9 cellular contexts compared by ENCODE assay signal in the genomic region with DNA sequence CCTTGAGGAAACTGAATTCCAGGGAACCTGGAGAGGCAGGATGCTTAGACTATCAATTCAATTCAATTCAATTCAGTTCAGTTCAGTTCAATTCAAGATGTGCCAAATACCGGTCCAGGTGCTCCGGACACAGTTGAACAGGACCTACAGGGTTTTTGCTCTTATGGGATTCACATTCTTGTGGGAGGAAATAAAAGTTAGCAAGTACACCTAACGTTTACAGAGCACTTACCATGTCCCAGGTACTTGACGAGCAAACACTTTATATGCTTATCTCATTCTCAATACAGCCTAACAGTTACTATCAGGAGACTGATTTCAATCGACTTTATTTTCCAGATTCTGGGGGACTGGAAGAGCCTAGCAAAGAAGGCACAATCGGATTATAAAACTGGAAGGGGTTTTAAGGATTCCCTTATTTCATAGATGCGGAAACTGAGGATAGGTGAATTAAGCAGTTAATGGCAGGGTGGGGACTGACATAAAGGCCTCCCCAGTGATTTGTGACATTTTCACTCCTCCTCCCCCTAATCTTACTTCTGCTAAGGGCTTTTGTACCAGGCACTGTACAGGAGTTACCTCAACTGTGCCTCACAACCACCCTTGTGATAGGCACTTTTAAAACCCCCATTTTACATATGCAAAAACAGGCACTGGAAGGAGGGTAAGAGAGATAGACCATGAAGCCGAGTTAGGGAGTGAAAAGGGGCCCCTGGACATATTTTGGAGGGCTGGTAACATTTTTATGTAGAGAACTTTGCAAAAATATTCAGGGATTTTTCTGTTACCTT. TPM values are rescaled to one million over a fixed set of nuclear protein-coding genes. Genes with fewer than 3 reads are reported as not detected.
DNase-seq lines count a peak whose midpoint lies in the region; ATAC-seq and TF ChIP-seq lines count a peak whose summit lies in the region.
"Had no signal": no experiment of that assay in that cellular context is flagged by ENCODE, and none has a peak within 500 bp of the region (broad histone marks: within the 10 kb centered on the region; RNA-seq: fewer than 3 reads in every experiment).

No MANE protein-coding gene starts in this region.

- POLR2A ChIA-PET in SK-N-SH (lab: Yijun Ruan, JAX) = no interaction called here

- no peaks in the 10 kb centered on the region for H4K20me1 ChIP-seq in SK-N-SH (ENCODE audit: insufficient read depth)

- no peaks in the 10 kb centered on the region for H3K27me3 Mint-ChIP-seq in stimulated activated naive CD8-positive, alpha-beta T cell treated with anti-CD3 and anti-CD28 coated beads, Interleukin-15, amount 100 ng/mL, for 72 hours

- H3K27ac ChIP-seq in SK-N-SH (ENCODE audit: low read depth in 2 of 2, low read length in 1 of 2) (peak overlapping the region; percentile 71 to 80; a peak in 3 of 4 replicates), SK-N-MC (no peak overlapping the region)

- H3K4me1 Mint-ChIP-seq in stimulated activated naive CD8-positive, alpha-beta T cell treated with anti-CD3 and anti-CD28 coated beads, Interleukin-15, amount 100 ng/mL, for 72 hours = peaks cover 50% of the 10 kb centered on the region

- H3K4me3 Mint-ChIP-seq in stimulated activated naive CD8-positive, alpha-beta T cell treated with anti-CD3 and anti-CD28 coated beads, Interleukin-15, amount 100 ng/mL, for 72 hours = peak overlapping the region; percentile 92 to 93

- no peaks in the 10 kb centered on the region for H3K9me2 ChIP-seq in SK-N-SH

- H3K4me2 ChIP-seq in SK-N-SH = peak overlapping the region; percentile 92

- H3K9ac ChIP-seq in SK-N-SH = no peak overlapping the region
- H3K9ac ChIP-seq in SK-N-MC (ENCODE audit: insufficient read length) = no peak overlapping the region

- H3K79me2 ChIP-seq in SK-N-SH (ENCODE audit: insufficient read depth) = peaks cover 71% of the 10 kb centered on the region

- H3K4me1 ChIP-seq in SK-N-SH (ENCODE audit: control insufficient read depth in 1 of 2, insufficient read depth in 2 of 2, low read depth in 1 of 2, low read length in 1 of 2) = peaks cover 8 to 23% of the 10 kb centered on the region in 2 experiments; a peak in 3 of 4 replicates

- H3K36me3 ChIP-seq in SK-N-SH (replicated peaks in 1 of 2; ENCODE audit: control insufficient read depth in 1 of 2, insufficient read depth in 2 of 2, low read length in 1 of 2) = peaks cover 0 to 6% of the 10 kb centered on the region in 2 experiments
- peaks cover under 1% of the 10 kb centered on the region for H3K36me3 ChIP-seq in SK-N-MC (ENCODE audit: insufficient read depth, low read length)
- H3K36me3 ChIP-seq: adrenal gland had no signal

- CTCF ChIA-PET in SK-N-SH (lab: Yijun Ruan, JAX) = no interaction called here

- no peaks in the 10 kb centered on the region for H3K9me3 Mint-ChIP-seq in stimulated activated naive CD8-positive, alpha-beta T cell treated with anti-CD3 and anti-CD28 coated beads, Interleukin-15, amount 100 ng/mL, for 72 hours

- H3K27ac Mint-ChIP-seq in stimulated activated naive CD8-positive, alpha-beta T cell treated with anti-CD3 and anti-CD28 coated beads, Interleukin-15, amount 100 ng/mL, for 72 hours = peak overlapping the region in 1 of 2 donors; percentile 96

- H2AFZ ChIP-seq in SK-N-SH (ENCODE audit: low read depth) = peak overlapping the region; percentile 88

- no peak for TF ChIP-seq RAD21 in SK-N-SH (IDR thresholded peaks at IDR 0.05; ENCODE audit: low read length)

- peaks cover 7% of the 10 kb centered on the region for H3F3A ChIP-seq in SK-N-SH (replicated peaks; ENCODE audit: insufficient read depth)

- no peak for TF ChIP-seq CTCF in SK-N-SH (IDR thresholded peaks at IDR 0.05)

- WGBS in SK-N-SH (ENCODE audit: low lambda C conversion rate) = 49% methylated on average over 8 of the region's 8 CpGs

- H3K9me3 ChIP-seq in SK-N-SH (no peaks in the 10 kb centered on the region), SK-N-MC (ENCODE audit: low read depth, low read length) (no peaks in the 10 kb centered on the region)
- H3K9me3 ChIP-seq: adrenal gland had no signal

- DNase-seq in SK-N-SH (no peak), SK-N-MC (ENCODE audit: low read depth, low spot score) (no peak), germinal center (ENCODE audit: low spot score) (peak; percentile 14), A172 (ENCODE audit: low spot score) (no peak), LoVo (ENCODE audit: low spot score) (no peak)
- DNase-seq in stimulated activated naive CD8-positive, alpha-beta T cell treated with anti-CD3 and anti-CD28 coated beads, Interleukin-15, amount 100 ng/mL, for 72 hours = no peak

- no peaks in the 10 kb centered on the region for H3K27me3 ChIP-seq in SK-N-SH (ENCODE audit: insufficient read depth)
- H3K27me3 ChIP-seq: adrenal gland had no signal

- ATAC-seq in SK-N-SH treated with all-trans-retinoic acid at 6 μM for 48 hours (no peak; the same call in 2 of the 3 replicates), HG02588 (IDR thresholded peaks at IDR 0.05; ENCODE audit: unreplicated experiment) (no peak)
- ATAC-seq in stimulated activated naive CD8-positive, alpha-beta T cell treated with anti-CD3 and anti-CD28 coated beads, Interleukin-15, amount 100 ng/mL, for 72 hours = no peak

- TF ChIP-seq EP300 in SK-N-SH (IDR thresholded peaks at IDR 0.05; ENCODE audit: borderline replicate concordance in 1 of 2, low read depth in 1 of 2, low read length in 1 of 2) = no peak

- H3K4me3 ChIP-seq in SK-N-SH (ENCODE audit: low read depth in 2 of 2, low read length in 1 of 2) (peak overlapping the region; percentile 89 to 94), SK-N-MC (peak overlapping the region; percentile 96)

TF ChIP-seq in SK-N-SH, 30 proteins besides CTCF, POLR2A, EP300 and RAD21:
- no peak for TF ChIP-seq GATA2 (CRISPR knock-in tag; IDR thresholded peaks at IDR 0.05)
- no peak for TF ChIP-seq MEF2A (IDR thresholded peaks at IDR 0.05; ENCODE audit: borderline replicate concordance, low read depth)
- TF ChIP-seq FOXJ3 (CRISPR knock-in tag; IDR thresholded peaks at IDR 0.05) = no peak
TF ChIP-seq in SK-N-SH: peak in this region for 0.

TF ChIP-seq in SK-N-SH treated with all-trans-retinoic acid at 6 μM for 48 hours, 23 proteins besides CTCF, POLR2A, EP300 and RAD21:
- TF ChIP-seq ARNTL (CRISPR knock-in tag; IDR thresholded peaks at IDR 0.05; ENCODE audit: borderline replicate concordance, low read depth) = no peak
- TF ChIP-seq SNAI2 (CRISPR knock-in tag; IDR thresholded peaks at IDR 0.05) = no peak
- no peak for TF ChIP-seq GLIS3 (CRISPR knock-in tag; IDR thresholded peaks at IDR 0.05)
- no peak for TF ChIP-seq ZNF70 (CRISPR knock-in tag; IDR thresholded peaks at IDR 0.05)

RNA-seq across cellular contexts. Expression of a gene that starts 0.7 kb away (rescaled TPM):
- polyA plus RNA-seq in SK-N-SH (2012; rRNA removed) = 37.0 and 40.5 TPM in 2 replicates
- polyA plus RNA-seq in SK-N-SH (2012; cell fraction: cytosol; rRNA removed) = 62.5 and 70.0 TPM in 2 replicates
- polyA plus RNA-seq in SK-N-SH (2012; cell fraction: nucleus; rRNA removed) = 9.9 and 17.6 TPM in 2 replicates
- 60.7 and 77.4 TPM in 2 replicates for total RNA-seq in A172 (2014; rRNA removed; shearing (Covaris generic))

RNA-seq across cellular contexts. Expression of a gene that starts 1.2 kb away (rescaled TPM):
- polyA plus RNA-seq in SK-N-SH (2012; rRNA removed) = 5.4 and 7.0 TPM in 2 replicates
- polyA plus RNA-seq in SK-N-SH (2012; cell fraction: cytosol; rRNA removed) = 8.9 and 9.7 TPM in 2 replicates
- polyA plus RNA-seq in SK-N-SH (2012; cell fraction: nucleus; rRNA removed) = 4.6 and 9.4 TPM in 2 replicates
- 19.5 and 19.9 TPM in 2 replicates for total RNA-seq in A172 (2014; rRNA removed; shearing (Covaris generic))

RNA-seq across cellular contexts. Expression of a gene that starts 32.9 kb away (rescaled TPM):
- 24.8 and 35.3 TPM in 2 replicates for polyA plus RNA-seq in SK-N-SH (2012; rRNA removed)
- polyA plus RNA-seq in SK-N-SH (2012; cell fraction: cytosol; rRNA removed) = 29.8 and 32.3 TPM in 2 replicates
- polyA plus RNA-seq in SK-N-SH (2012; cell fraction: nucleus; rRNA removed) = 50.6 and 52.1 TPM in 2 replicates
- 27.8 and 29.7 TPM in 2 replicates for total RNA-seq in A172 (2014; rRNA removed; shearing (Covaris generic))
